Comparison of ENCODE assay signal across 24 cellular contexts in genomic region chr5:172153695-172154094, GRCh38. TPM values are rescaled to one million over a fixed set of nuclear protein-coding genes. Genes with fewer than 3 reads are reported as not detected.
A peak's percentile ranks its signal among the peaks of the same experiment; 100 is the strongest.
DNase-seq lines count a peak whose midpoint lies in the region; ATAC-seq, FAIRE-seq and TF ChIP-seq lines count a peak whose summit lies in the region.
"Had no signal": no experiment of that assay in that cellular context is flagged by ENCODE, and none has a peak within 500 bp of the region (broad histone marks: within the 10 kb centered on the region; RNA-seq: fewer than 3 reads in every experiment).

No MANE protein-coding gene starts in this region.

- peaks cover 31 to 69% of the 10 kb centered on the region in 2 donors for H3K36me3 Mint-ChIP-seq in activated naive CD4-positive, alpha-beta T cell treated with anti-CD3 and anti-CD28 coated beads, Interleukin-2, amount 50 U/mL, for 72 hours
- peaks cover 43% of the 10 kb centered on the region for H3K36me3 Mint-ChIP-seq in activated CD4-positive, alpha-beta memory T cell treated with anti-CD3 and anti-CD28 coated beads for 36 hours

- no peak overlapping the region for H3K23ac ChIP-seq in mesendoderm (ENCODE audit: low read length)

- H3K9me3 ChIP-seq in lower lobe of right lung, result no peaks in the 10 kb centered on the region
- H3K9me3 ChIP-seq: tibial nerve had no signal

- no peak overlapping the region for H2BK120ac ChIP-seq in mesendoderm (ENCODE audit: low read depth, low read length)

- no peak for ATAC-seq in activated naive CD4-positive, alpha-beta T cell treated with anti-CD3 and anti-CD28 coated beads, Interleukin-2, amount 50 U/mL, for 72 hours
- ATAC-seq in lower lobe of right lung, result no peak
- ATAC-seq in HG02852 (IDR thresholded peaks at IDR 0.05; ENCODE audit: unreplicated experiment), result no peak
- ATAC-seq in GM18502 (IDR thresholded peaks at IDR 0.05; ENCODE audit: poor library complexity, unreplicated experiment), result no peak

- no peak overlapping the region for H2BK5ac ChIP-seq in mesendoderm (ENCODE audit: low read length)

- no peak overlapping the region for H2BK15ac ChIP-seq in mesendoderm (replicated peaks; ENCODE audit: low read depth)

- H3K9me3 Mint-ChIP-seq in activated naive CD4-positive, alpha-beta T cell treated with anti-CD3 and anti-CD28 coated beads, Interleukin-2, amount 50 U/mL, for 72 hours, result peaks cover 0 to 5% of the 10 kb centered on the region in 2 donors
- no peaks in the 10 kb centered on the region for H3K9me3 Mint-ChIP-seq in activated CD4-positive, alpha-beta memory T cell treated with anti-CD3 and anti-CD28 coated beads for 36 hours

- H4K8ac ChIP-seq in mesendoderm (ENCODE audit: low read depth, low read length), result no peak overlapping the region

- H3K79me2 ChIP-seq in mesendoderm (ENCODE audit: control insufficient read depth, insufficient read depth, low read length), result no peaks in the 10 kb centered on the region

- CTCF ChIA-PET in activated CD4-positive, alpha-beta memory T cell treated with anti-CD3 and anti-CD28 coated beads for 36 hours (lab: Charles Lee), result interaction anchor here (1.4 kb wide), 1 partner anchor 35 kb away, joined by 6 read pairs; the partner anchor contains the start of gene STK10

- H4K5ac ChIP-seq in mesendoderm (ENCODE audit: low read length), result no peak overlapping the region

- H3K56ac ChIP-seq in mesendoderm (ENCODE audit: low read length), result no peak overlapping the region

- FAIRE-seq in RCC 7860 (lab: Jason Lieb, UNC), result no peak
- FAIRE-seq: kidney had no signal

- H2AK5ac ChIP-seq in mesendoderm (ENCODE audit: low read length), result no peak overlapping the region

- POLR2A ChIA-PET in activated CD4-positive, alpha-beta memory T cell treated with anti-CD3 and anti-CD28 coated beads for 36 hours (lab: Charles Lee), result no interaction called here

- H3K4me3 Mint-ChIP-seq in activated CD4-positive, alpha-beta memory T cell treated with anti-CD3 and anti-CD28 coated beads for 36 hours, result no peak overlapping the region

- no peaks in the 10 kb centered on the region for H3K27me3 Mint-ChIP-seq in activated CD4-positive, alpha-beta memory T cell treated with anti-CD3 and anti-CD28 coated beads for 36 hours

- H3K4me2 ChIP-seq in mesendoderm (ENCODE audit: low read length), result no peak overlapping the region

- no peaks in the 10 kb centered on the region for H3K79me1 ChIP-seq in mesendoderm (ENCODE audit: low read length)

- no peak overlapping the region for H3K18ac ChIP-seq in mesendoderm (ENCODE audit: low read length)

- H3K4me3 ChIP-seq in lower lobe of right lung (no peak overlapping the region), mesendoderm (ENCODE audit: low read length) (no peak overlapping the region)
- H3K4me3 ChIP-seq: tibial nerve had no signal

- DNase-seq in activated naive CD4-positive, alpha-beta T cell treated with anti-CD3 and anti-CD28 coated beads, Interleukin-2, amount 50 U/mL, for 72 hours (ENCODE audit: low spot score in 2 of 2), result no peak
- DNase-seq in activated naive CD4-positive, alpha-beta T cell treated with Interleukin-2 at 50 U/mL for 16 hours, result no peak
- no peak for DNase-seq in activated CD4-positive, alpha-beta memory T cell treated with anti-CD3 and anti-CD28 coated beads for 36 hours
- DNase-seq in lower lobe of right lung, result no peak
- no peak for DNase-seq in mesendoderm
- no peak for DNase-seq in RCC 7860 (ENCODE audit: low spot score)
- DNase-seq: activated gamma-delta T cell treated with Interleukin-2 at 50 U/mL for 16 hours, Calu3, HCEC 1CT, hippocampal formation, kidney, mesenchymal stem cell, NCI-H2029, retina, Right ventricle myocardium superior, T-helper 1 cell had no signal

- intact Hi-C loops in activated CD4-positive, alpha-beta memory T cell treated with anti-CD3 and anti-CD28 coated beads for 36 hours (cut with micrococcal nuclease), result no loop called here
- intact Hi-C loops in lower lobe of right lung (cut with DNase I), result no loop called here

- no CpG with 5 or more reads among the region's 3 CpGs for WGBS in mesendoderm (ENCODE audit: extremely low coverage, insufficient coverage, low lambda C conversion rate)

- peaks cover 27% of the 10 kb centered on the region for H3K36me3 ChIP-seq in lower lobe of right lung
- H3K36me3 ChIP-seq in mesendoderm (ENCODE audit: control insufficient read depth, insufficient read depth, low read length), result no peaks in the 10 kb centered on the region

- H3K4me1 Mint-ChIP-seq in activated CD4-positive, alpha-beta memory T cell treated with anti-CD3 and anti-CD28 coated beads for 36 hours (ENCODE audit: low read depth), result peaks cover 67% of the 10 kb centered on the region

- H3K4me1 ChIP-seq in lower lobe of right lung, result peaks cover 43% of the 10 kb centered on the region
- no peaks in the 10 kb centered on the region for H3K4me1 ChIP-seq in mesendoderm (ENCODE audit: control insufficient read depth, low read depth, low read length)

- H3K27ac ChIP-seq in lower lobe of right lung (peak overlapping the region; percentile 18), mesendoderm (ENCODE audit: low read depth, low read length) (no peak overlapping the region)
- H3K27ac ChIP-seq: KMS-11, VCaP had no signal

- H3K9ac ChIP-seq in mesendoderm (ENCODE audit: low read length), result no peak overlapping the region
- H3K9ac ChIP-seq: KMS-11 had no signal

- TF ChIP-seq CTCF in lower lobe of right lung (IDR thresholded peaks at IDR 0.05), result no peak

- H3K27ac Mint-ChIP-seq in activated naive CD4-positive, alpha-beta T cell treated with anti-CD3 and anti-CD28 coated beads, Interleukin-2, amount 50 U/mL, for 72 hours, result peak overlapping the region; percentile 70 to 91
- H3K27ac Mint-ChIP-seq in activated CD4-positive, alpha-beta memory T cell treated with anti-CD3 and anti-CD28 coated beads for 36 hours, result peak overlapping the region; percentile 14

- no peak overlapping the region for H3K4ac ChIP-seq in mesendoderm (ENCODE audit: low read depth, low read length)

- H3K27me3 ChIP-seq in lower lobe of right lung (ENCODE audit: low read depth), result no peaks in the 10 kb centered on the region
- H3K27me3 ChIP-seq in mesendoderm (ENCODE audit: insufficient read depth, low read length, poor library complexity), result no peaks in the 10 kb centered on the region
- H3K27me3 ChIP-seq: tibial nerve had no signal

RNA-seq across cellular contexts. Expression of gene STK10, which starts 34.3 kb away (rescaled TPM):
- 10 to 100 TPM; 42.9 to 92.2 TPM for total RNA-seq in activated naive CD4-positive, alpha-beta T cell treated with anti-CD3 and anti-CD28 coated beads, Interleukin-2, amount 50 U/mL, for 72 hours
- total RNA-seq in activated CD4-positive, alpha-beta memory T cell treated with anti-CD3 and anti-CD28 coated beads for 36 hours, result 100 to 1,000 TPM in 1 of 2 experiments, 10 to 100 TPM in 1; 98.2 to 104 TPM
- total RNA-seq in lower lobe of right lung, result 72.5 TPM
- 6.8 TPM for polyA plus RNA-seq in mesendoderm (2013, experiment 1 of 2)
- polyA plus RNA-seq in mesendoderm (2013, experiment 2 of 2), result 7.2 TPM

RNA-seq across cellular contexts. Expression of gene EFCAB9, which starts 40.3 kb away (rescaled TPM):
- total RNA-seq in activated naive CD4-positive, alpha-beta T cell treated with anti-CD3 and anti-CD28 coated beads, Interleukin-2, amount 50 U/mL, for 72 hours, result not detected
- total RNA-seq in activated CD4-positive, alpha-beta memory T cell treated with anti-CD3 and anti-CD28 coated beads for 36 hours, result not detected
- total RNA-seq in lower lobe of right lung, result not detected
- not detected for polyA plus RNA-seq in mesendoderm (2013, experiment 1 of 2)
- polyA plus RNA-seq in mesendoderm (2013, experiment 2 of 2), result not detected
- total RNA-seq: activated CD8-positive, alpha-beta memory T cell treated with anti-CD3 and anti-CD28 coated beads for 36 hours; Calu3; fibroblast of villous mesenchyme; kidney; NCI-H460; Right ventricle myocardium superior; tibial nerve had no signal
